Comparison of ENCODE assay signal across 21 cellular contexts in genomic region chr1:244419004-244419403, GRCh38. TPM values are rescaled to one million over a fixed set of nuclear protein-coding genes. Genes with fewer than 3 reads are reported as not detected.
DNase-seq lines count a peak whose midpoint lies in the region; ATAC-seq, FAIRE-seq and TF ChIP-seq lines count a peak whose summit lies in the region.
"Had no signal": no experiment of that assay in that cellular context is flagged by ENCODE, and none has a peak within 500 bp of the region (broad histone marks: within the 10 kb centered on the region; RNA-seq: fewer than 3 reads in every experiment).

No MANE protein-coding gene starts in this region.

- no peaks in the 10 kb centered on the region for H3K4me1 ChIP-seq in astrocyte (ENCODE audit: insufficient read depth, low read length)
- H3K4me1 ChIP-seq in osteoblast (ENCODE audit: insufficient read depth, low read length): peaks cover 23% of the 10 kb centered on the region
- H3K4me1 ChIP-seq: HAP-1 had no signal

- H3K4me1 Mint-ChIP-seq in astrocyte (ENCODE audit: low read depth, unreplicated experiment): peaks cover 4% of the 10 kb centered on the region
- H3K4me1 Mint-ChIP-seq: IgD-negative memory B cell had no signal

- H3K4me2 ChIP-seq in astrocyte (ENCODE audit: low read length) (no peak overlapping the region), osteoblast (ENCODE audit: insufficient read depth, low read length) (peak overlapping the region; percentile 38)

- ATAC-seq in GM21723 (IDR thresholded peaks at IDR 0.05; ENCODE audit: unreplicated experiment): no peak
- no peak for ATAC-seq in HG03571 (IDR thresholded peaks at IDR 0.05; ENCODE audit: unreplicated experiment)

- H3K27ac ChIP-seq in astrocyte (ENCODE audit: low read depth, low read length) (no peak overlapping the region), osteoblast (ENCODE audit: low read depth, low read length) (peak overlapping the region; percentile 88)
- H3K27ac ChIP-seq: RWPE1 had no signal

- no peaks in the 10 kb centered on the region for H3K27me3 ChIP-seq in astrocyte (ENCODE audit: insufficient read depth, low read length)
- no peaks in the 10 kb centered on the region for H3K27me3 ChIP-seq in osteoblast (ENCODE audit: insufficient read depth, low read length)

- no peaks in the 10 kb centered on the region for H3K79me2 ChIP-seq in astrocyte (ENCODE audit: insufficient read depth, low read length)
- no peaks in the 10 kb centered on the region for H3K79me2 ChIP-seq in osteoblast (ENCODE audit: insufficient read depth, low read length)

- H3K36me3 ChIP-seq in astrocyte (ENCODE audit: insufficient read depth, low read length) (peaks cover 49% of the 10 kb centered on the region), osteoblast (ENCODE audit: insufficient read depth, low read length) (peaks cover 51% of the 10 kb centered on the region)

- no peaks in the 10 kb centered on the region for H3K27me3 Mint-ChIP-seq in astrocyte (ENCODE audit: low read depth, unreplicated experiment)
- H3K27me3 Mint-ChIP-seq: IgD-negative memory B cell had no signal

- TF ChIP-seq CTCF in D721Med (IDR thresholded peaks at IDR 0.05; ENCODE audit: insufficient read depth, missing control alignments) (no peak), astrocyte (IDR thresholded peaks at IDR 0.05; ENCODE audit: insufficient read depth, low read depth, low read length) (no peak), osteoblast (IDR thresholded peaks at IDR 0.05; ENCODE audit: extremely low read depth, low read depth, low read length) (no peak)

- H4K20me1 ChIP-seq in astrocyte (ENCODE audit: insufficient read depth, low read length) (no peaks in the 10 kb centered on the region), osteoblast (ENCODE audit: insufficient read depth, low read length) (no peaks in the 10 kb centered on the region)

- no peak overlapping the region for H3K27ac Mint-ChIP-seq in astrocyte (ENCODE audit: unreplicated experiment)
- H3K27ac Mint-ChIP-seq: IgD-negative memory B cell had no signal

- H2AFZ ChIP-seq in astrocyte (ENCODE audit: low read depth, low read length) (no peak overlapping the region), osteoblast (ENCODE audit: low read length) (no peak overlapping the region)

- no peak overlapping the region for H3K4me3 Mint-ChIP-seq in astrocyte (ENCODE audit: unreplicated experiment)
- H3K4me3 Mint-ChIP-seq: IgD-negative memory B cell had no signal

- no peaks in the 10 kb centered on the region for H3K9me3 Mint-ChIP-seq in astrocyte (ENCODE audit: unreplicated experiment)
- H3K9me3 Mint-ChIP-seq: IgD-negative memory B cell had no signal

- no peak overlapping the region for H3K9ac ChIP-seq in astrocyte (ENCODE audit: low read length)

- no peak for TF ChIP-seq POLR2A in GM12892 (IDR thresholded peaks at IDR 0.05; ENCODE audit: low read depth, low read length)

- peaks cover 13% of the 10 kb centered on the region for H3K36me3 Mint-ChIP-seq in astrocyte (ENCODE audit: low read depth, unreplicated experiment)

- DNase-seq in D721Med (ENCODE audit: insufficient read length, low spot score) (no peak), RKO (ENCODE audit: low spot score) (peak; percentile 22), astrocyte (ENCODE audit: low read depth) (peak; percentile 3), osteoblast (ENCODE audit: insufficient read length, low spot score, missing footprints) (no peak), GM12892 (ENCODE audit: insufficient read length) (no peak)
- DNase-seq: ACHN, Calu3, DMS153, GOT3, NCI-H1048, NCI-H1417, NCI-H1694, NCI-H2029 treated with DMSO at 0.1 percent for 48 hours, NCI-H446 treated with DMSO at 0.1 percent for 48 hours, NCI-H526, SHP77 had no signal

- FAIRE-seq in D721Med (lab: Jason Lieb, UNC) (peak; percentile 56), astrocyte (lab: Jason Lieb, UNC) (no peak), GM12892 (lab: Jason Lieb, UNC) (no peak)

- no peak overlapping the region for H3K4me3 ChIP-seq in astrocyte (ENCODE audit: insufficient read depth, low read depth, low read length)
- no peak overlapping the region for H3K4me3 ChIP-seq in osteoblast (ENCODE audit: insufficient read depth, low read length)
- H3K4me3 ChIP-seq: HAP-1 had no signal

- H3K9me3 ChIP-seq in astrocyte (ENCODE audit: insufficient read depth, low read depth, low read length) (no peaks in the 10 kb centered on the region), osteoblast (ENCODE audit: low read depth, low read length) (no peaks in the 10 kb centered on the region)
- H3K9me3 ChIP-seq: HAP-1 had no signal

RNA-seq across cellular contexts. Expression of gene ADSS2, which starts 32.7 kb away (rescaled TPM):
- total RNA-seq in astrocyte: 53.9 and 54.4 TPM in 2 replicates
- 52.8 and 56.6 TPM in 2 replicates for total RNA-seq in osteoblast
- 40.1 TPM for polyA plus RNA-seq in GM12892 (2012; ENCODE audit: missing spikeins)

RNA-seq across cellular contexts. Expression of gene CATSPERE, which starts 42.1 kb away (rescaled TPM):
- total RNA-seq in astrocyte (1.1 TPM in 2 replicates), osteoblast (1.4 and 1.8 TPM in 2 replicates)
- not detected for polyA plus RNA-seq in GM12892 (2012; ENCODE audit: missing spikeins)

Comparison
In these comparisons a context has a peak if more than half of its experiments do, and no peak if none do; other contexts are left out.
1. DNase-seq: peak in RKO (single experiment) and astrocyte (single experiment); none in D721Med (single experiment), osteoblast (single experiment) and GM12892 (single experiment).